ENCODE assay signal across 33 cellular contexts in genomic region chr22:31987180-31987579, GRCh38. TPM values are rescaled to one million over a fixed set of nuclear protein-coding genes. Genes with fewer than 3 reads are reported as not detected.
"Had no signal": no experiment of that assay in that cellular context is flagged by ENCODE, and none has a peak within 500 bp of the region (broad histone marks: within the 10 kb centered on the region; RNA-seq: fewer than 3 reads in every experiment).

No MANE protein-coding gene starts in this region.

- H3K9me3 Mint-ChIP-seq: naive B cell; naive thymus-derived CD8-positive, alpha-beta T cell; natural killer cell treated with Interleukin-12 subunit alpha and Interleukin-12 subunit beta and Interleukin-15 and Interleukin-18, amount 100 ng/mL, for 72 hours; nephron progenitor cell; neural crest cell; stimulated activated effector memory CD8-positive, alpha-beta T cell treated with anti-CD3 and anti-CD28 coated beads, Interleukin-12 subunit alpha, Interleukin-12 subunit beta, amount 100 ng/mL, for 72 hours; stimulated activated naive B cell treated with anti-CD40 and anti-IgM and Interleukin-4, amounts not matched to agents 10 μg/mL and 1 μg/mL and 100 μg/mL, for 72 hours; stimulated activated naive CD8-positive, alpha-beta T cell treated with anti-CD3 and anti-CD28 coated beads, Interleukin-15, Interleukin-2, amounts not matched to agents 100 ng/mL and 50 ng/mL, for 24 hours had no signal

- H3K27ac ChIP-seq: ovary, parathyroid adenoma, prostate gland, right atrium auricular region, right lobe of liver, skin epidermis, stomach, thoracic aorta, thyroid gland, tibial nerve, upper lobe of left lung, vagina had no signal

- H3K4me1 Mint-ChIP-seq: naive B cell; naive thymus-derived CD8-positive, alpha-beta T cell; neural crest cell; stimulated activated effector memory CD8-positive, alpha-beta T cell treated with anti-CD3 and anti-CD28 coated beads, Interleukin-12 subunit alpha, Interleukin-12 subunit beta, amount 100 ng/mL, for 72 hours; stimulated activated naive B cell treated with anti-CD40 and anti-IgM and Interleukin-4, amounts not matched to agents 10 μg/mL and 1 μg/mL and 100 μg/mL, for 72 hours had no signal

- H3K36me3 ChIP-seq: ovary, prostate gland, right atrium auricular region, right lobe of liver, stomach, thoracic aorta, thyroid gland, tibial nerve, upper lobe of left lung, vagina had no signal

- H3K27me3 ChIP-seq: ovary, right atrium auricular region, right lobe of liver, stomach, thyroid gland, tibial nerve, upper lobe of left lung, vagina had no signal

- H3K4me3 ChIP-seq: ovary, prostate gland, right atrium auricular region, right lobe of liver, skin epidermis, stomach, thoracic aorta, thyroid gland, tibial nerve, upper lobe of left lung, vagina had no signal

- DNase-seq: naive B cell; naive thymus-derived CD8-positive, alpha-beta T cell; nephron progenitor cell; occipital lobe; ovary; posterior cingulate gyrus; retina; right lobe of liver; stimulated activated CD4-positive, alpha-beta T cell treated with anti-CD3 and anti-CD28 coated beads, Interleukin-15, amount 100 ng/mL, for 24 hours; stimulated activated CD4-positive, alpha-beta T cell treated with anti-CD3 and anti-CD28 coated beads, Interleukin-2, amount 100 ng/mL, for 24 hours; stimulated activated CD4-positive, alpha-beta T cell treated with anti-CD3 and anti-CD28 coated beads, Interleukin-2, amount 100 ng/mL, for 48 hours; stimulated activated CD4-positive, alpha-beta T cell treated with anti-CD3 and anti-CD28 coated beads, Interleukin-4, amount 100 ng/mL, for 24 hours; stimulated activated naive B cell treated with anti-CD40 and anti-IgM and Interleukin-4, amounts not matched to agents 10 μg/mL and 1 μg/mL and 100 μg/mL, for 72 hours; stimulated activated naive CD4-positive, alpha-beta T cell treated with Interleukin-2 at 50 U/mL for 16 hours; stomach; thyroid gland; trophoblast cell; upper lobe of left lung had no signal

- H3K27ac Mint-ChIP-seq: naive thymus-derived CD8-positive, alpha-beta T cell; natural killer cell treated with Interleukin-12 subunit alpha and Interleukin-12 subunit beta and Interleukin-15 and Interleukin-18, amount 100 ng/mL, for 72 hours; nephron progenitor cell; stimulated activated effector memory CD8-positive, alpha-beta T cell treated with anti-CD3 and anti-CD28 coated beads, Interleukin-12 subunit alpha, Interleukin-12 subunit beta, amount 100 ng/mL, for 72 hours; stimulated activated naive B cell treated with anti-CD40 and anti-IgM and Interleukin-4, amounts not matched to agents 10 μg/mL and 1 μg/mL and 100 μg/mL, for 72 hours; stimulated activated naive CD8-positive, alpha-beta T cell treated with anti-CD3 and anti-CD28 coated beads, Interleukin-15, Interleukin-2, amounts not matched to agents 100 ng/mL and 50 ng/mL, for 24 hours had no signal

- H3K36me3 Mint-ChIP-seq: naive B cell; naive thymus-derived CD8-positive, alpha-beta T cell; natural killer cell treated with Interleukin-12 subunit alpha and Interleukin-12 subunit beta and Interleukin-15 and Interleukin-18, amount 100 ng/mL, for 72 hours; stimulated activated effector memory CD8-positive, alpha-beta T cell treated with anti-CD3 and anti-CD28 coated beads, Interleukin-12 subunit alpha, Interleukin-12 subunit beta, amount 100 ng/mL, for 72 hours; stimulated activated naive B cell treated with anti-CD40 and anti-IgM and Interleukin-4, amounts not matched to agents 10 μg/mL and 1 μg/mL and 100 μg/mL, for 72 hours had no signal

- H3K9me3 ChIP-seq: ovary, prostate gland, right atrium auricular region, right lobe of liver, stomach, thoracic aorta, thyroid gland, tibial nerve, upper lobe of left lung, vagina had no signal

- H3K4me3 Mint-ChIP-seq: naive B cell; naive thymus-derived CD8-positive, alpha-beta T cell; natural killer cell treated with Interleukin-12 subunit alpha and Interleukin-12 subunit beta and Interleukin-15 and Interleukin-18, amount 100 ng/mL, for 72 hours; nephron progenitor cell; neural crest cell; stimulated activated effector memory CD8-positive, alpha-beta T cell treated with anti-CD3 and anti-CD28 coated beads, Interleukin-12 subunit alpha, Interleukin-12 subunit beta, amount 100 ng/mL, for 72 hours; stimulated activated naive B cell treated with anti-CD40 and anti-IgM and Interleukin-4, amounts not matched to agents 10 μg/mL and 1 μg/mL and 100 μg/mL, for 72 hours; stimulated activated naive CD8-positive, alpha-beta T cell treated with anti-CD3 and anti-CD28 coated beads, Interleukin-15, Interleukin-2, amounts not matched to agents 100 ng/mL and 50 ng/mL, for 24 hours had no signal

- H3K4me1 ChIP-seq: parathyroid adenoma, prostate gland, right atrium auricular region, right lobe of liver, stomach, tibial nerve, upper lobe of left lung, vagina had no signal

RNA-seq across cellular contexts. Expression of gene SLC5A1, which starts 55.9 kb away (rescaled TPM):
- total RNA-seq: naive thymus-derived CD8-positive, alpha-beta T cell; natural killer cell treated with Interleukin-12 subunit alpha and Interleukin-12 subunit beta and Interleukin-15 and Interleukin-18, amount 100 ng/mL, for 72 hours; neural crest cell; occipital lobe; osteoblast; subcutaneous adipose tissue; temporal lobe; thoracic aorta; thyroid gland; ureter had no signal
- polyA plus RNA-seq: naive thymus-derived CD8-positive, alpha-beta T cell had no signal
